Comparison of ENCODE assay signal across 2 cellular contexts in the genomic region with DNA sequence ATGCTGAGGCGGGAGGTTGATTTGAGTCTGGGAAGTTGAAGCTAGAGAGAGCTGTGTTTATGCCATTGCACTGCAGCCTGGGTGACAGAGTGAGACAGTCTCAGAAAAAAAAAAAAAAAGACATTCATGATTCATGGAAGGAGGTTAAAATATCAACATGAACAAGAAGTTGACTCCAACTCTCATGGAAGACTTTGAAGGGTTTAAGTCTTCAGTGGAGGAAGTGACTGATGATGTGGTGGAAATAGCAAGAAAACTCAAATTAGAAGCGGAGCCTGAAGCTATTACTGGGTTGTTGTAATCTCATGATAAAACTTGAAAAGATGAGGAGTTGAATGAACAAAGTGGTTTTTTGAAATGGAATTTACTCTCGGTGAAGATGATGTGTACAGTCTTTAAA.
TF ChIP-seq lines count a peak whose summit lies in the region.

No MANE protein-coding gene starts in this region.

TF ChIP-seq in IMR-90, 13 proteins besides CTCF, POLR2A, EP300 and RAD21 (continued from another document):
- no peak for TF ChIP-seq MXI1 (IDR thresholded peaks at IDR 0.05; ENCODE audit: borderline replicate concordance, low read depth, low read length)
- TF ChIP-seq BHLHE40 (IDR thresholded peaks at IDR 0.05; ENCODE audit: low read depth, low read length) = no peak
- no peak for TF ChIP-seq FOS (IDR thresholded peaks at IDR 0.05; ENCODE audit: low read depth, low read length)
- TF ChIP-seq MAFK (IDR thresholded peaks at IDR 0.05; ENCODE audit: low read depth, low read length) = no peak
- TF ChIP-seq RCOR1 (IDR thresholded peaks at IDR 0.05; ENCODE audit: insufficient replicate concordance, low read length) = no peak
- TF ChIP-seq NFE2L2 (IDR thresholded peaks at IDR 0.05; ENCODE audit: low read depth, low read length) = no peak
- no peak for TF ChIP-seq CHD1 (IDR thresholded peaks at IDR 0.05; ENCODE audit: low read depth, low read length)
- no peak for TF ChIP-seq CEBPB (IDR thresholded peaks at IDR 0.05; ENCODE audit: low read depth, low read length)

TF ChIP-seq in SK-N-SH, 30 proteins besides CTCF, POLR2A, EP300 and RAD21 (continued from another document):
- TF ChIP-seq, protein P1, sequence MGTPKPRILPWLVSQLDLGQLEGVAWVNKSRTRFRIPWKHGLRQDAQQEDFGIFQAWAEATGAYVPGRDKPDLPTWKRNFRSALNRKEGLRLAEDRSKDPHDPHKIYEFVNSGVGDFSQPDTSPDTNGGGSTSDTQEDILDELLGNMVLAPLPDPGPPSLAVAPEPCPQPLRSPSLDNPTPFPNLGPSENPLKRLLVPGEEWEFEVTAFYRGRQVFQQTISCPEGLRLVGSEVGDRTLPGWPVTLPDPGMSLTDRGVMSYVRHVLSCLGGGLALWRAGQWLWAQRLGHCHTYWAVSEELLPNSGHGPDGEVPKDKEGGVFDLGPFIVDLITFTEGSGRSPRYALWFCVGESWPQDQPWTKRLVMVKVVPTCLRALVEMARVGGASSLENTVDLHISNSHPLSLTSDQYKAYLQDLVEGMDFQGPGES (IDR thresholded peaks at IDR 0.05; ENCODE audit: low read depth, low read length) = no peak
- TF ChIP-seq SMC3 (IDR thresholded peaks at IDR 0.05; ENCODE audit: low read depth, low read length) = no peak
- TF ChIP-seq MXI1 (IDR thresholded peaks at IDR 0.05; ENCODE audit: low read depth, low read length) = no peak
- TF ChIP-seq, protein P2, sequence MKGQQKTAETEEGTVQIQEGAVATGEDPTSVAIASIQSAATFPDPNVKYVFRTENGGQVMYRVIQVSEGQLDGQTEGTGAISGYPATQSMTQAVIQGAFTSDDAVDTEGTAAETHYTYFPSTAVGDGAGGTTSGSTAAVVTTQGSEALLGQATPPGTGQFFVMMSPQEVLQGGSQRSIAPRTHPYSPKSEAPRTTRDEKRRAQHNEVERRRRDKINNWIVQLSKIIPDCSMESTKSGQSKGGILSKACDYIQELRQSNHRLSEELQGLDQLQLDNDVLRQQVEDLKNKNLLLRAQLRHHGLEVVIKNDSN (IDR thresholded peaks at IDR 0.05; ENCODE audit: borderline replicate concordance, low read depth) = no peak
